ENCODE assay signal across 10 cellular contexts in genomic region chr14:68377056-68377455, GRCh38.
DNase-seq lines count a peak whose midpoint lies in the region; ATAC-seq and TF ChIP-seq lines count a peak whose summit lies in the region.
"Had no signal": no experiment of that assay in that cellular context is flagged by ENCODE, and none has a peak within 500 bp of the region (broad histone marks: within the 10 kb centered on the region; RNA-seq: fewer than 3 reads in every experiment).

No MANE protein-coding gene starts in this region.

- H2AFZ ChIP-seq in GM23248, result peak overlapping the region; percentile 79

- ATAC-seq in memory B cell (ENCODE audit: low read depth) (no peak), HG02852 (IDR thresholded peaks at IDR 0.05; ENCODE audit: unreplicated experiment) (no peak)
- ATAC-seq in stimulated activated naive CD8-positive, alpha-beta T cell treated with anti-CD3 and anti-CD28 coated beads, Interleukin-15, amount 100 ng/mL, for 72 hours, result no peak
- ATAC-seq: activated CD8-positive, alpha-beta memory T cell treated with anti-CD3 and anti-CD28 coated beads, Interleukin-2, amount 10 ng/mL, durations not matched to agents 7 days and 5 days had no signal

- H3K9me2 ChIP-seq in GM23248 (ENCODE audit: insufficient read depth), result no peaks in the 10 kb centered on the region

- no peak for DNase-seq in GM23248
- DNase-seq in memory B cell (ENCODE audit: low spot score in 2 of 2), result no peak
- DNase-seq in stimulated activated naive CD8-positive, alpha-beta T cell treated with anti-CD3 and anti-CD28 coated beads, Interleukin-15, amount 100 ng/mL, for 72 hours, result no peak
- no peak for DNase-seq in NCI-H345 (lab: John Stamatoyannopoulos, UW)
- no peak for DNase-seq in activated CD4-positive, alpha-beta memory T cell treated with anti-CD3 and anti-CD28 coated beads for 36 hours
- no peak for DNase-seq in A673 (ENCODE audit: low spot score)
- DNase-seq: activated CD8-positive, alpha-beta memory T cell treated with anti-CD3 and anti-CD28 coated beads, Interleukin-2, amount 10 ng/mL, durations not matched to agents 7 days and 5 days; NCI-H526 had no signal

- CTCF ChIA-PET in activated CD4-positive, alpha-beta memory T cell treated with anti-CD3 and anti-CD28 coated beads for 36 hours (lab: Charles Lee), result interaction anchor here (0.6 to 1.6 kb wide), 2 partner anchors 128 to 456 kb away, joined by 3 to 4 read pairs; no protein-coding TSS in a partner anchor
- CTCF ChIA-PET in A673 (lab: Charles Lee), result no interaction called here

- H4K20me1 ChIP-seq in GM23248 (ENCODE audit: insufficient read depth), result no peaks in the 10 kb centered on the region

- H3K27ac ChIP-seq in GM23248 (peak overlapping the region; percentile 53), cingulate gyrus (ENCODE audit: low read depth, low read length) (peak overlapping the region; percentile 78), A673 (ENCODE audit: low read depth, low read length, poor library complexity, severe bottlenecking) (no peak overlapping the region)

- POLR2A ChIA-PET in activated CD4-positive, alpha-beta memory T cell treated with anti-CD3 and anti-CD28 coated beads for 36 hours (lab: Charles Lee), result no interaction called here
- POLR2A ChIA-PET in A673 (lab: Charles Lee; ENCODE audit: low non-redundant PET), result interaction anchor here (0.6 kb wide), 1 partner anchor 458 kb away, joined by 7 read pairs; no protein-coding TSS in a partner anchor

- no peaks in the 10 kb centered on the region for H3K9me3 ChIP-seq in GM23248 (ENCODE audit: low read depth)
- no peaks in the 10 kb centered on the region for H3K9me3 ChIP-seq in A673 (ENCODE audit: low read depth, low read length, poor library complexity, severe bottlenecking)

- H3K36me3 ChIP-seq in GM23248 (ENCODE audit: low read depth) (no peaks in the 10 kb centered on the region), A673 (ENCODE audit: insufficient read depth, low read length, poor library complexity, severe bottlenecking) (no peaks in the 10 kb centered on the region)

- no peaks in the 10 kb centered on the region for H3K9me3 Mint-ChIP-seq in memory B cell
- H3K9me3 Mint-ChIP-seq in stimulated activated naive CD8-positive, alpha-beta T cell treated with anti-CD3 and anti-CD28 coated beads, Interleukin-15, amount 100 ng/mL, for 72 hours, result peaks cover 0 to 6% of the 10 kb centered on the region in 2 donors
- no peaks in the 10 kb centered on the region for H3K9me3 Mint-ChIP-seq in activated CD4-positive, alpha-beta memory T cell treated with anti-CD3 and anti-CD28 coated beads for 36 hours

- H3K27me3 ChIP-seq in GM23248 (replicated peaks; ENCODE audit: insufficient read depth), result no peaks in the 10 kb centered on the region
- H3K27me3 ChIP-seq in A673 (replicated peaks; ENCODE audit: insufficient read depth, low read depth, low read length, poor library complexity), result no peaks in the 10 kb centered on the region

- H3K36me3 Mint-ChIP-seq in memory B cell, result no peaks in the 10 kb centered on the region
- no peaks in the 10 kb centered on the region for H3K36me3 Mint-ChIP-seq in activated CD4-positive, alpha-beta memory T cell treated with anti-CD3 and anti-CD28 coated beads for 36 hours

- H3K9ac ChIP-seq in GM23248, result peak overlapping the region; percentile 50; the same call in 1 of the 2 replicates

- no peaks in the 10 kb centered on the region for H3K79me2 ChIP-seq in GM23248 (ENCODE audit: insufficient read depth)

- peaks cover 38% of the 10 kb centered on the region for H3K4me1 Mint-ChIP-seq in memory B cell
- H3K4me1 Mint-ChIP-seq in stimulated activated naive CD8-positive, alpha-beta T cell treated with anti-CD3 and anti-CD28 coated beads, Interleukin-15, amount 100 ng/mL, for 72 hours, result peaks cover 69% of the 10 kb centered on the region
- H3K4me1 Mint-ChIP-seq in activated CD4-positive, alpha-beta memory T cell treated with anti-CD3 and anti-CD28 coated beads for 36 hours (ENCODE audit: low read depth), result peaks cover 35% of the 10 kb centered on the region

- H3K4me3 Mint-ChIP-seq in memory B cell, result peak overlapping the region; percentile 41
- H3K4me3 Mint-ChIP-seq in stimulated activated naive CD8-positive, alpha-beta T cell treated with anti-CD3 and anti-CD28 coated beads, Interleukin-15, amount 100 ng/mL, for 72 hours, result peak overlapping the region; percentile 14 to 61
- no peak overlapping the region for H3K4me3 Mint-ChIP-seq in activated CD4-positive, alpha-beta memory T cell treated with anti-CD3 and anti-CD28 coated beads for 36 hours
- H3K4me3 Mint-ChIP-seq: activated CD8-positive, alpha-beta memory T cell treated with anti-CD3 and anti-CD28 coated beads, Interleukin-2, amount 10 ng/mL, durations not matched to agents 7 days and 5 days had no signal

- H3K4me1 ChIP-seq in GM23248 (ENCODE audit: insufficient read depth) (peaks cover 41% of the 10 kb centered on the region), A673 (ENCODE audit: insufficient read depth, low read length, poor library complexity, severe bottlenecking) (peaks cover 12% of the 10 kb centered on the region)

- WGBS in GM23248 (ENCODE audit: low coverage in 1 of 2, low lambda C conversion rate in 2 of 2, missing lambda C conversion rate in 2 of 2), 2 experiments, result 40 to 42% methylated on average over 2 of the region's 2 CpGs

- intact Hi-C loops in activated CD4-positive, alpha-beta memory T cell treated with anti-CD3 and anti-CD28 coated beads for 36 hours (cut with micrococcal nuclease), result loop anchor here (10.0 kb wide), 1 partner anchor 408 kb away; no protein-coding TSS in a partner anchor
- intact Hi-C loops in A673 (cut with micrococcal nuclease; ENCODE audit: unreplicated experiment), result loop anchor here (10.0 kb wide), 1 partner anchor 418 kb away; the partner anchor contains the start of gene ZFP36L1

- no peak for TF ChIP-seq CTCF in A673 (conservative IDR thresholded peaks at IDR 0.05; ENCODE audit: low read depth, low read length)

- in situ Hi-C loops in GM23248 (cut with MboI), result no loop called here

- no TSS peak for BruUV-seq in A673 (replicated peaks; lab: Mats Ljungman, UMichigan)

- H3K27ac Mint-ChIP-seq in memory B cell, result peak overlapping the region; percentile 90
- H3K27ac Mint-ChIP-seq in stimulated activated naive CD8-positive, alpha-beta T cell treated with anti-CD3 and anti-CD28 coated beads, Interleukin-15, amount 100 ng/mL, for 72 hours, result no peak overlapping the region
- H3K27ac Mint-ChIP-seq in activated CD4-positive, alpha-beta memory T cell treated with anti-CD3 and anti-CD28 coated beads for 36 hours, result no peak overlapping the region
- H3K27ac Mint-ChIP-seq: activated CD8-positive, alpha-beta memory T cell treated with anti-CD3 and anti-CD28 coated beads, Interleukin-2, amount 10 ng/mL, durations not matched to agents 7 days and 5 days had no signal

- peak overlapping the region; percentile 54 for H3K4me2 ChIP-seq in GM23248 (ENCODE audit: unreplicated experiment)

- H3K4me3 ChIP-seq in GM23248 (no peak overlapping the region), A673 (ENCODE audit: low read depth, low read length, poor library complexity, severe bottlenecking) (no peak overlapping the region)

- H3K27me3 Mint-ChIP-seq in memory B cell, result no peaks in the 10 kb centered on the region
- no peaks in the 10 kb centered on the region for H3K27me3 Mint-ChIP-seq in stimulated activated naive CD8-positive, alpha-beta T cell treated with anti-CD3 and anti-CD28 coated beads, Interleukin-15, amount 100 ng/mL, for 72 hours
- no peaks in the 10 kb centered on the region for H3K27me3 Mint-ChIP-seq in activated CD4-positive, alpha-beta memory T cell treated with anti-CD3 and anti-CD28 coated beads for 36 hours
- H3K27me3 Mint-ChIP-seq: activated CD8-positive, alpha-beta memory T cell treated with anti-CD3 and anti-CD28 coated beads, Interleukin-2, amount 10 ng/mL, durations not matched to agents 7 days and 5 days had no signal

- H3F3A ChIP-seq in GM23248 (ENCODE audit: insufficient read depth), result peaks cover 19% of the 10 kb centered on the region
